Comparison of ENCODE assay signal across 20 cellular contexts in the genomic region with DNA sequence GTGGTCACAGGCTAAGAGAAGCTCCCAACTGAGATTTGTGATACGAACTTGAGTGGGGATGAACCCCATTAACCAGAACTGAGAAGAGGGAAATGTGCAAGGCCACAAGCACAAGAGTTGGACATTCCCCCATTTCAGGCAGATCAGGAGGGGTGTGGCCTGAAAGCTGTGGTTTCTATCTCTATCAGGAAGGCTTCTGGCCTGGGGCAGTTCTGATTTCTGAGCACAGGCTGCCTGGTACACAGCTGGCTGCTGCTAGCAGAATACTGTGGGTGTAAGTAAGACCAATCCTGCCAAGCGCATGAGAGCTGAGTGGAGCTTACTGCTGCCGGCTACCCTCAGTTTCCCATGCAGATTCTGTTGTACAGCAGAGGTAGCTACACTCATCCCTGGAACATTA.
"Had no signal": no experiment of that assay in that cellular context is flagged by ENCODE, and none has a peak within 500 bp of the region (broad histone marks: within the 10 kb centered on the region; RNA-seq: fewer than 3 reads in every experiment).

No MANE protein-coding gene starts in this region.

- DNase-seq: activated CD4-positive, alpha-beta memory T cell treated with anti-CD3 and anti-CD28 coated beads for 36 hours; activated CD4-positive, alpha-beta T cell treated with anti-CD3 and anti-CD28 coated beads for 36 hours; activated gamma-delta T cell treated with Interleukin-2 at 50 U/mL for 16 hours; activated T-cell treated with anti-CD3 and anti-CD28 coated beads for 4 hours; amygdala; effector memory CD4-positive, alpha-beta T cell; esophagus squamous epithelium; glutamatergic neuron; kidney; nucleus accumbens; posterior cingulate gyrus; spleen; stimulated activated CD4-positive, alpha-beta T cell treated with anti-CD3 and anti-CD28 coated beads, Interleukin-4, amount 100 ng/mL, for 4 hours; testis had no signal

- H3K27ac ChIP-seq: cardiac muscle cell, esophagus squamous epithelium, spleen, testis had no signal

- H3K4me1 ChIP-seq: esophagus squamous epithelium, spleen, testis had no signal

- H3K4me3 ChIP-seq: cardiac muscle cell, esophagus squamous epithelium, spleen, testis had no signal

- H3K27me3 ChIP-seq: cardiac muscle cell, esophagus squamous epithelium, spleen, testis had no signal

- H3K9me3 ChIP-seq: testis had no signal

- H3K36me3 ChIP-seq: cardiac muscle cell, esophagus squamous epithelium, spleen had no signal

- FAIRE-seq: endothelial cell of umbilical vein, kidney had no signal

- ATAC-seq: activated CD4-positive, alpha-beta T cell treated with anti-CD3 and anti-CD28 coated beads for 36 hours; left lobe of liver; natural killer cell treated with Interleukin-12 subunit alpha and Interleukin-12 subunit beta and Interleukin-15 and Interleukin-18, amount 100 ng/mL, for 72 hours; stimulated activated memory B cell treated with anti-CD40 and anti-IgM and Interleukin-4, amounts not matched to agents 10 μg/mL and 1 μg/mL and 100 μg/mL, for 72 hours; WTC11 had no signal
